1 cellular context compared by ENCODE assay signal in genomic region chr12:74537707-74538385, GRCh38.
TF ChIP-seq lines count a peak whose summit lies in the region.

ATXN7L3B (plus strand) TSS chr12:74537835; CDS start chr12:74538113, 278 bp downstream.

TF ChIP-seq in K562, 482 proteins besides CTCF, POLR2A, EP300 and RAD21 (continued from another document and continues in another):
- TF ChIP-seq THAP12 (CRISPR knock-in tag; IDR thresholded peaks at IDR 0.05) = 0 out of 2 replicates have a peak, but pooled peaks have one; percentile 39
- no peak for TF ChIP-seq HDAC6 (IDR thresholded peaks at IDR 0.05; ENCODE audit: low read depth, low read length)
- TF ChIP-seq ZNF23 (CRISPR knock-in tag; IDR thresholded peaks at IDR 0.05) = no peak
- 0 out of 2 replicates have a peak, but pooled peaks have one; percentile 20 for TF ChIP-seq CBX1 (IDR thresholded peaks at IDR 0.05; ENCODE audit: low read depth)
- TF ChIP-seq ESRRA (IDR thresholded peaks at IDR 0.05; ENCODE audit: borderline replicate concordance, low read depth) = no peak
- TF ChIP-seq NFRKB (IDR thresholded peaks at IDR 0.05; ENCODE audit: low read depth) = peak; percentile 80
- no peak for TF ChIP-seq HEY1 (CRISPR knock-in tag; IDR thresholded peaks at IDR 0.05; ENCODE audit: borderline replicate concordance)
- TF ChIP-seq HDGF (IDR thresholded peaks at IDR 0.05) = no peak
- peak; percentile 78 for TF ChIP-seq ELF1 (tag; IDR thresholded peaks at IDR 0.05)
- no peak for TF ChIP-seq ZBTB43 (CRISPR knock-in tag; IDR thresholded peaks at IDR 0.05)
- no peak for TF ChIP-seq FOXP4 (CRISPR knock-in tag; IDR thresholded peaks at IDR 0.05; ENCODE audit: borderline replicate concordance)
- TF ChIP-seq KDM1A (IDR thresholded peaks at IDR 0.05) = no peak
- peak; percentile 83 for TF ChIP-seq POLR2H (tag; IDR thresholded peaks at IDR 0.05; ENCODE audit: low read depth)
- no peak for TF ChIP-seq USF1 (CRISPR knock-in tag; IDR thresholded peaks at IDR 0.05)
- TF ChIP-seq CREB5 (CRISPR knock-in tag; IDR thresholded peaks at IDR 0.05) = no peak
- no peak for TF ChIP-seq CBFB (CRISPR knock-in tag; IDR thresholded peaks at IDR 0.05)
- TF ChIP-seq RBM17 (IDR thresholded peaks at IDR 0.05; ENCODE audit: borderline replicate concordance, low read depth, low read length) = no peak
- TF ChIP-seq MAFG (tag; conservative IDR thresholded peaks at IDR 0.05) = no peak
- no peak for TF ChIP-seq NCOA2 (IDR thresholded peaks at IDR 0.05; ENCODE audit: partially characterized antibody in 2 of 2)
- no peak for TF ChIP-seq ARID3B (CRISPR knock-in tag; IDR thresholded peaks at IDR 0.05; ENCODE audit: borderline replicate concordance)
- TF ChIP-seq ZNF277 (CRISPR knock-in tag; IDR thresholded peaks at IDR 0.05; ENCODE audit: borderline replicate concordance) = no peak
- no peak for TF ChIP-seq RBM34 (IDR thresholded peaks at IDR 0.05; ENCODE audit: borderline replicate concordance, insufficient read depth, low read length)
- TF ChIP-seq GABPB2 (CRISPR knock-in tag; conservative IDR thresholded peaks at IDR 0.05) = no peak
- TF ChIP-seq ZNF561 (CRISPR knock-in tag; conservative IDR thresholded peaks at IDR 0.05) = no peak
- no peak for TF ChIP-seq ZNF507 (tag; conservative IDR thresholded peaks at IDR 0.05)
- TF ChIP-seq CBX2 (IDR thresholded peaks at IDR 0.05; ENCODE audit: insufficient read depth, low read length, poor library complexity, severe bottlenecking) = no peak
- TF ChIP-seq SIRT6 (IDR thresholded peaks at IDR 0.05; ENCODE audit: low read depth, low read length) = no peak
- TF ChIP-seq BRF2 (IDR thresholded peaks at IDR 0.05; ENCODE audit: borderline replicate concordance, insufficient read depth, insufficient read length) = no peak
- no peak for TF ChIP-seq IRF2 (CRISPR knock-in tag; IDR thresholded peaks at IDR 0.05)
- peak; percentile 80 for TF ChIP-seq ZBTB40 (IDR thresholded peaks at IDR 0.05)
- TF ChIP-seq ZBTB40 (CRISPR knock-in tag; IDR thresholded peaks at IDR 0.05) = no peak
- no peak for TF ChIP-seq DLX4 (CRISPR knock-in tag; IDR thresholded peaks at IDR 0.05)
- TF ChIP-seq ZNF668 (CRISPR knock-in tag; IDR thresholded peaks at IDR 0.05) = no peak
- no peak for TF ChIP-seq SRSF3 (IDR thresholded peaks at IDR 0.05; ENCODE audit: insufficient read depth, low read length)
- peak; percentile 56 for TF ChIP-seq PML (IDR thresholded peaks at IDR 0.05; ENCODE audit: low read length)
- no peak for TF ChIP-seq ETV6 (IDR thresholded peaks at IDR 0.05; ENCODE audit: borderline replicate concordance in 1 of 2, low read depth in 2 of 2, low read length in 1 of 2)
- TF ChIP-seq ETV6 (CRISPR knock-in tag; IDR thresholded peaks at IDR 0.05; ENCODE audit: borderline replicate concordance) = no peak; the same call in 1 of the 2 replicates
- TF ChIP-seq COPS2 (conservative IDR thresholded peaks at IDR 0.05) = no peak
- peak; percentile 24; the same call in 1 of the 2 replicates for TF ChIP-seq ATF7 (IDR thresholded peaks at IDR 0.05)
